Comparison of ENCODE assay signal across 1 cellular context in genomic region chr10:16367899-16368298, GRCh38.
TF ChIP-seq lines count a peak whose summit lies in the region.

No MANE protein-coding gene starts in this region.

TF ChIP-seq in GM23338, 12 proteins besides CTCF, POLR2A, EP300 and RAD21 (continued from another document):
- no peak for TF ChIP-seq ZNF331 (CRISPR knock-in tag; IDR thresholded peaks at IDR 0.05; ENCODE audit: low read depth)
- no peak for TF ChIP-seq CREB1 (CRISPR knock-in tag; IDR thresholded peaks at IDR 0.05; ENCODE audit: low read depth)
